ENCODE assay signal across 1 cellular context in the genomic region with DNA sequence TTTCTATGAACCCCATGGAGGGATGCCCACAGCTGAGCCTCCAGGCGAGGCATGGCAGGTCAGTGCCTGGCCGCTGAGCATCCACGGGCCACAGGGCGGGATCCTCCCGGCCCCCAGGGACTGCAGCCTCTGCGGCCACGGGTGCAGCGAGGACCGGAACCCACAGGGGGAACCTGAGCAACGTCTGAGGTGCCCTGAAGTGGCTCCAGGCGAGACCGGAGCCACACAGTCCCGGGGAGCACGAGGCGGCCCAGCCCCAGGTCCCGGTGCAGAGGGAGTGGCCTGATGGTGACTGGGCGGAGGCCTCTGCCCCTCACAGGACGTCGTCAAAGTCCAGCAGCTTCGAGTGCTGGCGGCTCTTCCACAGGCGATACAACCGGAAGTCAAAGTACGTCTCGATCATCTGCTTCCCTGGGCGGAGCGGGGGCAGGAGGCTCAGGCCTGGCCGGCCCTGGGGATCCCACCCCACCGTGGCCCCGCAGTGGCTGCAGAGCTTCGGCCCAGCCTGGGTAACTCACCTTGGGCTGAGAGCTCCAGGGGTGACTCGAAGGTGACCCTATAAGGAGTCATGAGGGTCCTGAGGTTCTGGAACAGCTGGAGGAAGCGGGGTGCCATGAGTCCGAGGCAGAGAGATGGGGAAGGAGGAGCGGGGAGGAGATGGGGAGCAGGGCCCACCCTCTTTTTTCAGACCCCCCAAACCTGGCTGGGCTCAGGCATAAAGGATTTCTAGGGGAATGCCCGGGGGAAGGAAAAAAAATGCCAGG.
TF ChIP-seq lines count a peak whose summit lies in the region.

No MANE protein-coding gene starts in this region.

TF ChIP-seq in GM12878, 131 proteins besides CTCF, POLR2A, EP300 and RAD21:
- TF ChIP-seq, protein P1, sequence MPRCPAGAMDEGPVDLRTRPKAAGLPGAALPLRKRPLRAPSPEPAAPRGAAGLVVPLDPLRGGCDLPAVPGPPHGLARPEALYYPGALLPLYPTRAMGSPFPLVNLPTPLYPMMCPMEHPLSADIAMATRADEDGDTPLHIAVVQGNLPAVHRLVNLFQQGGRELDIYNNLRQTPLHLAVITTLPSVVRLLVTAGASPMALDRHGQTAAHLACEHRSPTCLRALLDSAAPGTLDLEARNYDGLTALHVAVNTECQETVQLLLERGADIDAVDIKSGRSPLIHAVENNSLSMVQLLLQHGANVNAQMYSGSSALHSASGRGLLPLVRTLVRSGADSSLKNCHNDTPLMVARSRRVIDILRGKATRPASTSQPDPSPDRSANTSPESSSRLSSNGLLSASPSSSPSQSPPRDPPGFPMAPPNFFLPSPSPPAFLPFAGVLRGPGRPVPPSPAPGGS (IDR thresholded peaks at IDR 0.05; ENCODE audit: borderline replicate concordance, insufficient read depth, low read depth, low read length, poor library complexity, severe bottlenecking), result no peak
- TF ChIP-seq SREBF2 (IDR thresholded peaks at IDR 0.05; ENCODE audit: low read length), result no peak
- TF ChIP-seq BCL11A (IDR thresholded peaks at IDR 0.05; ENCODE audit: low read depth, low read length), result no peak
- TF ChIP-seq, protein P2, sequence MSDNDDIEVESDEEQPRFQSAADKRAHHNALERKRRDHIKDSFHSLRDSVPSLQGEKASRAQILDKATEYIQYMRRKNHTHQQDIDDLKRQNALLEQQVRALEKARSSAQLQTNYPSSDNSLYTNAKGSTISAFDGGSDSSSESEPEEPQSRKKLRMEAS (IDR thresholded peaks at IDR 0.05; ENCODE audit: low read depth, low read length), result no peak
- TF ChIP-seq ZSCAN29 (IDR thresholded peaks at IDR 0.05), result no peak
- TF ChIP-seq SIX5 (IDR thresholded peaks at IDR 0.05; ENCODE audit: low read depth, low read length, severe bottlenecking), result no peak
TF ChIP-seq in GM12878: peak in this region for 0.
